In the genomic region with DNA sequence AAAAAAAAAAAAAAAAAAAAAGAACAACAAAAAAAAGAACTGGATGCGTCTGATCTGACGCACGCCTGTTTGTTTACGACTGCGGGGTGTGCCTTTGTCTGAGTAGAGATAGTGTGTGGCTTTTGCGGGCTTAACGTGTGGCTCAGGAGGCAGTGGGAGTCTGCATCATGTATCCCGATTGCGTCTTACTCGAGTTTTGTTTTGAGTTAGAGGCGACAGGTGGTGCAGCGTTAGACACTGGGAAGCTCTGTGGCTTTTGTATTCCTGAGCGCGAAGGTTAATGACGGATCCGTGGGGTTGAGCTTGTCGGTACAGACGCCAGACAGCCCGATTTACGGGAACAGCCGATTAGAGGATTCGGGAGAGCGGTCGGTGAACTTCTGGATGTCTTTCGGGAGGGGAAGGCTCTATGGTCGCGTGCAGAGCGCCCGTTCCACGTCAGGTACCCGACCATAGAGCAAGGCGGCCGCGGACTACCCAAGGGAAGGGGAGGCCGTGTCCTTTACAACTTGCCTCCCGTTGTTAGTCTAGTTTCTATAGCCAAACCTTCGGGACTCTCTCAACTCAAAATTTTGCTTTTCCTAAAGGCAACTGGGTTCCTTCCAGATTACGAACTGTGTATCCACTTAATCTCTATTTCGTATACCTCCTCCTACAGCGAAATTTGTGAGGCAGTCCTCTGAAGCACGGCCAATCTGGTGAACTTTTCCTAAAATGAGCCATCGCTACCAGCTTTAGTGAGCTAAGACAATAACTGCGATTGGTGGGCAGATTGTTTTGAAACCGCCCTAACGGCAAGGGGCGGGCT, we compare ENCODE assay signal across 8 cellular contexts. TPM values are rescaled to one million over a fixed set of nuclear protein-coding genes. Genes with fewer than 3 reads are reported as not detected.
A peak's percentile ranks its signal among the peaks of the same experiment; 100 is the strongest.
DNase-seq lines count a peak whose midpoint lies in the region; ATAC-seq, FAIRE-seq and TF ChIP-seq lines count a peak whose summit lies in the region.

No MANE protein-coding gene starts in this region.

- H3K4me3 Mint-ChIP-seq in activated CD8-positive, alpha-beta T cell treated with anti-CD3 and anti-CD28 coated beads, Interleukin-2, amount 10 ng/mL, durations not matched to agents 7 days and 5 days, result peak overlapping the region; percentile 82

- peak overlapping the region; percentile 66 for H3K4me3 ChIP-seq in mononuclear cell (ENCODE audit: low read length)

- peaks cover 44% of the 10 kb centered on the region for H3K4me1 Mint-ChIP-seq in activated CD8-positive, alpha-beta T cell treated with anti-CD3 and anti-CD28 coated beads, Interleukin-2, amount 10 ng/mL, durations not matched to agents 7 days and 5 days (ENCODE audit: low read depth)

- ATAC-seq in HG02798 (IDR thresholded peaks at IDR 0.05; ENCODE audit: poor library complexity, unreplicated experiment), result peak; percentile 4
- ATAC-seq in activated CD8-positive, alpha-beta T cell treated with anti-CD3 and anti-CD28 coated beads, Interleukin-2, amount 10 ng/mL, durations not matched to agents 7 days and 5 days, result peak; percentile 29
- no peak for ATAC-seq in GM19351 (IDR thresholded peaks at IDR 0.05; ENCODE audit: unreplicated experiment)

- no peaks in the 10 kb centered on the region for H3K27me3 ChIP-seq in mononuclear cell (ENCODE audit: insufficient read depth, low read length)

- peak; percentile 88 for FAIRE-seq in GM12892 (lab: Jason Lieb, UNC)

- no peaks in the 10 kb centered on the region for H3K9me3 Mint-ChIP-seq in activated CD8-positive, alpha-beta T cell treated with anti-CD3 and anti-CD28 coated beads, Interleukin-2, amount 10 ng/mL, durations not matched to agents 7 days and 5 days (ENCODE audit: insufficient read depth)

- CTCF ChIA-PET in activated CD8-positive, alpha-beta T cell treated with anti-CD3 and anti-CD28 coated beads, Interleukin-2, amount 10 ng/mL, durations not matched to agents 7 days and 5 days (lab: Charles Lee), result interaction anchor here (0.7 to 8.2 kb wide), 26 partner anchors 11 to 292 kb away, joined by 3 to 138 read pairs (median 4); partner anchors contain the start of genes B9D2 and CCDC97

- peaks cover 31% of the 10 kb centered on the region for H3K36me3 Mint-ChIP-seq in activated CD8-positive, alpha-beta T cell treated with anti-CD3 and anti-CD28 coated beads, Interleukin-2, amount 10 ng/mL, durations not matched to agents 7 days and 5 days (ENCODE audit: low read depth)

- H3K27me3 Mint-ChIP-seq in activated CD8-positive, alpha-beta T cell treated with anti-CD3 and anti-CD28 coated beads, Interleukin-2, amount 10 ng/mL, durations not matched to agents 7 days and 5 days (ENCODE audit: low read depth), result peaks cover 2% of the 10 kb centered on the region

- DNase-seq in GM12892 (ENCODE audit: insufficient read length) (peak; percentile 32), NCI-H226 (peak; percentile 55)
- peak; percentile 87 for DNase-seq in activated CD8-positive, alpha-beta T cell treated with anti-CD3 and anti-CD28 coated beads, Interleukin-2, amount 10 ng/mL, durations not matched to agents 7 days and 5 days
- DNase-seq in effector CD4-positive, alpha-beta T cell, result peak; percentile 89
- peak; percentile 61 to 76 for DNase-seq in stimulated activated CD8-positive, alpha-beta memory T cell treated with anti-CD3 and anti-CD28 coated beads, Interleukin-2, amount 100 ng/mL, for 48 hours (ENCODE audit: low read depth in 2 of 2)

- peak overlapping the region; percentile 99 for H3K27ac Mint-ChIP-seq in activated CD8-positive, alpha-beta T cell treated with anti-CD3 and anti-CD28 coated beads, Interleukin-2, amount 10 ng/mL, durations not matched to agents 7 days and 5 days

- H3K4me1 ChIP-seq in mononuclear cell (ENCODE audit: insufficient read depth, low read length), result peaks cover 36% of the 10 kb centered on the region

- no peaks in the 10 kb centered on the region for H3K9me3 ChIP-seq in mononuclear cell (ENCODE audit: low read depth, low read length)

- POLR2A ChIA-PET in activated CD8-positive, alpha-beta T cell treated with anti-CD3 and anti-CD28 coated beads, Interleukin-2, amount 10 ng/mL, durations not matched to agents 7 days and 5 days (lab: Charles Lee), result interaction anchor here (0.6 to 6.9 kb wide), 17 partner anchors 9 to 292 kb away, joined by 3 to 105 read pairs (median 4); partner anchors contain the start of genes B9D2 and CCDC97

- peak; percentile 84 for TF ChIP-seq POLR2A in GM12892 (IDR thresholded peaks at IDR 0.05; ENCODE audit: low read depth, low read length)

RNA-seq across cellular contexts. Expression of gene HNRNPUL1, which starts 0.9 kb away (rescaled TPM):
- polyA plus RNA-seq in GM12892 (2012; ENCODE audit: missing spikeins), result 128 TPM
- 100 to 1,000 TPM; 332 to 340 TPM for total RNA-seq in activated CD8-positive, alpha-beta T cell treated with anti-CD3 and anti-CD28 coated beads, Interleukin-2, amount 10 ng/mL, durations not matched to agents 7 days and 5 days
- 171 TPM for total RNA-seq in mononuclear cell

RNA-seq across cellular contexts. Expression of gene AXL, which starts 44.2 kb away (rescaled TPM):
- not detected for polyA plus RNA-seq in GM12892 (2012; ENCODE audit: missing spikeins)
- not detected for total RNA-seq in activated CD8-positive, alpha-beta T cell treated with anti-CD3 and anti-CD28 coated beads, Interleukin-2, amount 10 ng/mL, durations not matched to agents 7 days and 5 days
- 0.31 TPM for total RNA-seq in mononuclear cell

RNA-seq across cellular contexts. Expression of gene CCDC97, which starts 46.7 kb away (rescaled TPM):
- 12.6 TPM for polyA plus RNA-seq in GM12892 (2012; ENCODE audit: missing spikeins)
- total RNA-seq in activated CD8-positive, alpha-beta T cell treated with anti-CD3 and anti-CD28 coated beads, Interleukin-2, amount 10 ng/mL, durations not matched to agents 7 days and 5 days, result 10 to 100 TPM; 33.5 to 36.1 TPM
- total RNA-seq in mononuclear cell, result 10.1 TPM

Comparison
In these comparisons a context has a peak if more than half of its experiments do, and no peak if none do; other contexts are left out.
1. DNase-seq: peak in every context shown above with its lines; median percentile 89 in effector CD4-positive, alpha-beta T cell; 87 in activated CD8-positive, alpha-beta T cell treated with anti-CD3 and anti-CD28 coated beads, Interleukin-2, amount 10 ng/mL, durations not matched to agents 7 days and 5 days; 68 in stimulated activated CD8-positive, alpha-beta memory T cell treated with anti-CD3 and anti-CD28 coated beads, Interleukin-2, amount 100 ng/mL, for 48 hours; 55 in NCI-H226; 32 in GM12892.